Comparison of ENCODE assay signal across 17 cellular contexts in genomic region chr5:133370281-133370890, GRCh38.
DNase-seq lines count a peak whose midpoint lies in the region; ATAC-seq and TF ChIP-seq lines count a peak whose summit lies in the region.
"Had no signal": no experiment of that assay in that cellular context is flagged by ENCODE, and none has a peak within 500 bp of the region (broad histone marks: within the 10 kb centered on the region; RNA-seq: fewer than 3 reads in every experiment).

No MANE protein-coding gene starts in this region.

- no peak overlapping the region for H3K14ac ChIP-seq in mesenchymal stem cell (ENCODE audit: low read length in 2 of 2)

- H2AK5ac ChIP-seq in mesenchymal stem cell (ENCODE audit: low read length, severe bottlenecking), result no peak overlapping the region

- H3K4ac ChIP-seq in mesenchymal stem cell (ENCODE audit: low read depth in 1 of 2, low read length in 2 of 2), result no peak overlapping the region

- H3K4me3 ChIP-seq in RWPE2 (ENCODE audit: severe bottlenecking) (no peak overlapping the region), hepatocyte (no peak overlapping the region), skin epidermis (no peak overlapping the region), mesenchymal stem cell (ENCODE audit: insufficient read depth in 1 of 2, low read depth in 1 of 2, low read length in 2 of 2) (no peak overlapping the region)
- H3K4me3 ChIP-seq: heart right ventricle, thoracic aorta had no signal

- H4K20me1 ChIP-seq in hepatocyte (ENCODE audit: insufficient read depth, poor library complexity, severe bottlenecking), result no peaks in the 10 kb centered on the region

- H3K79me1 ChIP-seq in mesenchymal stem cell (replicated peaks; ENCODE audit: low read length, poor library complexity, severe bottlenecking), result no peaks in the 10 kb centered on the region

- peak; percentile 34 for DNase-seq in activated effector memory CD4-positive, alpha-beta T cell treated with anti-CD3 and anti-CD28 coated beads, Interleukin-2, amount 50 U/mL, for 16 hours
- no peak for DNase-seq in activated effector memory CD4-positive, alpha-beta T cell treated with Interleukin-2 at 50 U/mL for 16 hours
- peak; percentile 76 for DNase-seq in RWPE2 (ENCODE audit: low spot score)
- DNase-seq in hepatocyte (ENCODE audit: low spot score), result peak; percentile 30
- no peak for DNase-seq in mesenchymal stem cell
- DNase-seq in stimulated activated naive CD8-positive, alpha-beta T cell treated with anti-CD3 and anti-CD28 coated beads, Interleukin-15, Interleukin-2, amounts not matched to agents 100 U/mL and 50 U/mL, for 24 hours, result no peak
- DNase-seq in effector CD4-positive, alpha-beta T cell, result no peak
- DNase-seq: ACHN; activated CD4-positive, alpha-beta T cell treated with anti-CD3 and anti-CD28 coated beads, Interleukin-2, amount 10 ng/mL, durations not matched to agents 24 days and 14 days; activated T-cell treated with anti-CD3 and anti-CD28 coated beads, Interleukin-2, amount 50 U/mL, for 24 hours; CD8-positive, alpha-beta memory T cell; heart right ventricle; kidney glomerular epithelial cell; SIG-M5; stimulated activated CD4-positive, alpha-beta T cell treated with anti-CD3 and anti-CD28 coated beads, Interleukin-1b, Interleukin-23, amount 100 ng/mL, for 48 hours had no signal

- no peak overlapping the region for H2AFZ ChIP-seq in hepatocyte
- H2AFZ ChIP-seq in mesenchymal stem cell (ENCODE audit: low read depth, low read length), result no peak overlapping the region

- peak; percentile 93 for ATAC-seq in RWPE2 (ENCODE audit: low read depth)
- no peak for ATAC-seq in stimulated activated naive CD8-positive, alpha-beta T cell treated with anti-CD3 and anti-CD28 coated beads, Interleukin-15, Interleukin-2, amounts not matched to agents 100 U/mL and 50 U/mL, for 24 hours

- no peak overlapping the region for H4K91ac ChIP-seq in mesenchymal stem cell (ENCODE audit: low read length)

- no peaks in the 10 kb centered on the region for H3K27me3 ChIP-seq in RWPE2 (ENCODE audit: insufficient read depth, poor library complexity, severe bottlenecking)
- no peaks in the 10 kb centered on the region for H3K27me3 ChIP-seq in hepatocyte
- H3K27me3 ChIP-seq in mesenchymal stem cell (ENCODE audit: control insufficient read depth in 1 of 2, insufficient read depth in 1 of 2, low read length in 2 of 2), result peaks cover 25 to 32% of the 10 kb centered on the region in 2 experiments

- H3K27ac ChIP-seq in RWPE2 (ENCODE audit: poor library complexity, severe bottlenecking), result no peak overlapping the region
- H3K27ac ChIP-seq in hepatocyte, result no peak overlapping the region
- H3K27ac ChIP-seq in skin epidermis, result peak overlapping the region in 14 of 21 experiments; percentile 3 to 66 (median 42)
- no peak overlapping the region for H3K27ac ChIP-seq in mesenchymal stem cell (ENCODE audit: low read length, poor library complexity, severe bottlenecking)
- H3K27ac ChIP-seq: heart right ventricle, thoracic aorta had no signal

- no peak overlapping the region for H4K8ac ChIP-seq in mesenchymal stem cell (ENCODE audit: low read length)

- H3K36me3 ChIP-seq in RWPE2 (ENCODE audit: low read depth) (no peaks in the 10 kb centered on the region), hepatocyte (replicated peaks; ENCODE audit: insufficient read depth, low read depth) (no peaks in the 10 kb centered on the region), mesenchymal stem cell (ENCODE audit: control insufficient read depth in 1 of 2, insufficient read depth in 2 of 2, low read depth in 1 of 2, low read length in 2 of 2) (no peaks in the 10 kb centered on the region)
- H3K36me3 ChIP-seq: heart right ventricle, thoracic aorta had no signal

- H3K18ac ChIP-seq in mesenchymal stem cell (ENCODE audit: low read depth in 1 of 2, low read length in 2 of 2), result no peak overlapping the region

- H3K9me3 ChIP-seq in RWPE2 (ENCODE audit: severe bottlenecking) (no peaks in the 10 kb centered on the region), hepatocyte (ENCODE audit: low read depth) (no peaks in the 10 kb centered on the region), mesenchymal stem cell (ENCODE audit: control insufficient read depth, low read length) (peaks cover 5% of the 10 kb centered on the region)
- H3K9me3 ChIP-seq: heart right ventricle, thoracic aorta had no signal

- 90% methylated on average over 5 of the region's 5 CpGs for WGBS in hepatocyte (ENCODE audit: low lambda C conversion rate, missing lambda C conversion rate)
- 72% methylated on average over 5 of the region's 5 CpGs for WGBS in mesenchymal stem cell

- no peaks in the 10 kb centered on the region for H3K79me2 ChIP-seq in hepatocyte

- TF ChIP-seq CTCF in RWPE2 (IDR thresholded peaks at IDR 0.05; ENCODE audit: poor library complexity, severe bottlenecking) (no peak), hepatocyte (IDR thresholded peaks at IDR 0.05; ENCODE audit: poor library complexity) (no peak)

- H3K9ac ChIP-seq in mesenchymal stem cell (ENCODE audit: low read length), result no peak overlapping the region

- H2BK120ac ChIP-seq in mesenchymal stem cell (ENCODE audit: low read depth, low read length), result no peak overlapping the region

- H2BK12ac ChIP-seq in mesenchymal stem cell (ENCODE audit: low read length in 2 of 2), result no peak overlapping the region

- H3K23ac ChIP-seq in mesenchymal stem cell (ENCODE audit: low read length in 2 of 2), result no peak overlapping the region

- H2BK5ac ChIP-seq in mesenchymal stem cell (ENCODE audit: low read depth, low read length, poor library complexity, severe bottlenecking), result no peak overlapping the region

- H3K4me1 ChIP-seq in RWPE2 (ENCODE audit: insufficient read depth, poor library complexity, severe bottlenecking) (peaks cover 20% of the 10 kb centered on the region), hepatocyte (ENCODE audit: insufficient read depth) (peaks cover 12% of the 10 kb centered on the region), mesenchymal stem cell (ENCODE audit: control insufficient read depth, insufficient read depth, low read depth, low read length) (no peaks in the 10 kb centered on the region)

- H2BK15ac ChIP-seq in mesenchymal stem cell (ENCODE audit: low read depth, poor library complexity, severe bottlenecking), result no peak overlapping the region

- no peaks in the 10 kb centered on the region for H3K9me2 ChIP-seq in hepatocyte (replicated peaks; ENCODE audit: insufficient read depth)

- H3K4me2 ChIP-seq in hepatocyte (no peak overlapping the region), mesenchymal stem cell (ENCODE audit: low read length, poor library complexity, severe bottlenecking) (no peak overlapping the region)

Comparison
In these comparisons a context has a peak if more than half of its experiments do, and no peak if none do; other contexts are left out.
1. DNase-seq: peak in activated effector memory CD4-positive, alpha-beta T cell treated with anti-CD3 and anti-CD28 coated beads, Interleukin-2, amount 50 U/mL, for 16 hours (single experiment), RWPE2 (single experiment) and hepatocyte (single experiment); none in activated effector memory CD4-positive, alpha-beta T cell treated with Interleukin-2 at 50 U/mL for 16 hours (single experiment), mesenchymal stem cell (single experiment), stimulated activated naive CD8-positive, alpha-beta T cell treated with anti-CD3 and anti-CD28 coated beads, Interleukin-15, Interleukin-2, amounts not matched to agents 100 U/mL and 50 U/mL, for 24 hours (single experiment) and effector CD4-positive, alpha-beta T cell (single experiment).
2. H3K27ac ChIP-seq: peak in skin epidermis (14 of 21); none in RWPE2 (single experiment), hepatocyte (single experiment) and mesenchymal stem cell (single experiment).